Comparison of ENCODE assay signal across 11 cellular contexts in genomic region chr12:49552014-49552413, GRCh38. TPM values are rescaled to one million over a fixed set of nuclear protein-coding genes. Genes with fewer than 3 reads are reported as not detected.
DNase-seq lines count a peak whose midpoint lies in the region; ATAC-seq and TF ChIP-seq lines count a peak whose summit lies in the region.
"Had no signal": no experiment of that assay in that cellular context is flagged by ENCODE, and none has a peak within 500 bp of the region (broad histone marks: within the 10 kb centered on the region; RNA-seq: fewer than 3 reads in every experiment).

No MANE protein-coding gene starts in this region.

- TF ChIP-seq CTCF in dorsolateral prefrontal cortex (IDR thresholded peaks at IDR 0.05 in 54 of 56, conservative IDR thresholded peaks at IDR 0.05 in 2 of 56; ENCODE audit: low read depth in 1 of 56, partially characterized antibody in 56 of 56) = no peak

- DNase-seq in Ammon's horn (ENCODE audit: low spot score) = peak; percentile 70
- peak; percentile 50 for DNase-seq in M059J (ENCODE audit: low read depth)
- DNase-seq in dorsolateral prefrontal cortex = peak in 8 of 10 donors; percentile 50 to 77 (median 68)
- peak; percentile 17 for DNase-seq in midbrain (lab: John Stamatoyannopoulos, UW)
- DNase-seq in globus pallidus (ENCODE audit: low spot score) = no peak
- no peak for DNase-seq in T-helper 2 cell
- DNase-seq: activated CD4-positive, alpha-beta memory T cell treated with anti-CD3 and anti-CD28 coated beads for 36 hours; AML-193 had no signal

- H3K27me3 ChIP-seq in dorsolateral prefrontal cortex = peaks cover 0 to 2% (median 0%) of the 10 kb centered on the region in 45 donors

- ATAC-seq in GM21526 (IDR thresholded peaks at IDR 0.05; ENCODE audit: low FRiP score, unreplicated experiment) = no peak
- no peak for ATAC-seq in GM18517 (IDR thresholded peaks at IDR 0.05; ENCODE audit: unreplicated experiment)

- intact Hi-C loops in dorsolateral prefrontal cortex (cut with DNase I) = no loop called here

- H3K4me3 ChIP-seq in dorsolateral prefrontal cortex = no peak overlapping the region
- H3K4me3 ChIP-seq: esophagus muscularis mucosa had no signal

- peak overlapping the region in 56 of 59 donors; percentile 7 to 85 (median 57) for H3K27ac ChIP-seq in dorsolateral prefrontal cortex
- H3K27ac ChIP-seq: esophagus muscularis mucosa had no signal

RNA-seq across cellular contexts. Expression of gene KCNH3, which starts 13.2 kb away (rescaled TPM):
- 0.05 TPM in 1 of 2 replicates, not detected in the other for total RNA-seq in M059J (2014; rRNA removed; shearing (Covaris generic))
- 100 to 1,000 TPM in 36 of 120 experiments, 10 to 100 TPM in 84; 31.1 to 139 (median 94.3) TPM for total RNA-seq in dorsolateral prefrontal cortex

RNA-seq across cellular contexts. Expression of gene MCRS1, which starts 15.9 kb away (rescaled TPM):
- 58.1 and 62.6 TPM in 2 replicates for total RNA-seq in M059J (2014; rRNA removed; shearing (Covaris generic))
- 10 to 100 TPM; 42.9 to 84.1 (median 60.3) TPM for total RNA-seq in dorsolateral prefrontal cortex

RNA-seq across cellular contexts. Expression of gene FAM186B, which starts 53.4 kb away (rescaled TPM):
- total RNA-seq in M059J (2014; rRNA removed; shearing (Covaris generic)) = 0.07 TPM in 1 of 2 replicates, not detected in the other
- total RNA-seq in dorsolateral prefrontal cortex = 1 to 10 TPM in 1 of 120 experiments, under 1 TPM in 65, not detected in 54; 0.14 to 1.2 (median 0.31) TPM
- total RNA-seq: activated CD4-positive, alpha-beta memory T cell treated with anti-CD3 and anti-CD28 coated beads for 36 hours had no signal

Comparison
In these comparisons a context has a peak if more than half of its experiments do, and no peak if none do; other contexts are left out.
1. DNase-seq: peak in Ammon's horn (single experiment), M059J (single experiment), dorsolateral prefrontal cortex (8 of 10) and midbrain (single experiment); none in globus pallidus (single experiment) and T-helper 2 cell (0 of 5).
2. RNA of gene KCNH3, which starts 13.2 kb away (total RNA-seq): 31.1 to 139 TPM in dorsolateral prefrontal cortex; 0.05 TPM in M059J; every median in the first group is over 10 times any median in the second.